26 cellular contexts compared by ENCODE assay signal in genomic region chr9:72911247-72911775, GRCh38.
"Had no signal": no experiment of that assay in that cellular context is flagged by ENCODE, and none has a peak within 500 bp of the region (broad histone marks: within the 10 kb centered on the region; RNA-seq: fewer than 3 reads in every experiment).

No MANE protein-coding gene starts in this region.

- H3K4me1 ChIP-seq: colonic mucosa, esophagus squamous epithelium, foreskin keratinocyte, gastrocnemius medialis, gastroesophageal sphincter had no signal

- H3K9me3 Mint-ChIP-seq: dendritic cell treated with granulocyte-macrophage colony-stimulating factor and Interleukin-4, amounts not matched to agents 40 ng/mL and 50 ng/mL, for 4 days; effector memory CD8-positive, alpha-beta T cell; endodermal cell had no signal

- H3K4me3 Mint-ChIP-seq: dendritic cell treated with granulocyte-macrophage colony-stimulating factor and Interleukin-4, amounts not matched to agents 40 ng/mL and 50 ng/mL, for 4 days; effector memory CD8-positive, alpha-beta T cell; endodermal cell had no signal

- H3K9me3 ChIP-seq: colonic mucosa, esophagus muscularis mucosa, esophagus squamous epithelium, gastrocnemius medialis, gastroesophageal sphincter, heart left ventricle had no signal

- H3K4me1 Mint-ChIP-seq: endodermal cell had no signal

- H3K36me3 ChIP-seq: colonic mucosa, gastrocnemius medialis had no signal

- H3K27me3 ChIP-seq: colonic mucosa, dorsolateral prefrontal cortex, esophagus muscularis mucosa, esophagus squamous epithelium, foreskin keratinocyte, gastrocnemius medialis, gastroesophageal sphincter, heart left ventricle had no signal

- H3K27ac ChIP-seq: colonic mucosa, coronary artery, dorsolateral prefrontal cortex, epithelial cell of prostate, esophagus muscularis mucosa, esophagus squamous epithelium, foreskin keratinocyte, gastrocnemius medialis, gastroesophageal sphincter had no signal

- ATAC-seq: effector memory CD8-positive, alpha-beta T cell; esophagus mucosa; foreskin keratinocyte; gastrocnemius medialis; gastroesophageal sphincter; heart left ventricle had no signal

- DNase-seq: colonic mucosa; dermis blood vessel endothelial cell; dorsolateral prefrontal cortex; effector CD4-positive, alpha-beta T cell; effector CD8-positive, alpha-beta T cell; effector memory CD4-positive, alpha-beta T cell; effector memory CD8-positive, alpha-beta T cell; endodermal cell; erythroblast; esophagus squamous epithelium; foreskin fibroblast; foreskin keratinocyte; gastrocnemius medialis; glutamatergic neuron; head of caudate nucleus; heart left ventricle had no signal

- FAIRE-seq: colon, endometrium, endothelial cell of umbilical vein, frontal cortex had no signal

- H3K4me3 ChIP-seq: colonic mucosa, coronary artery, dorsolateral prefrontal cortex, esophagus muscularis mucosa, esophagus squamous epithelium, gastrocnemius medialis, gastroesophageal sphincter, heart left ventricle had no signal

- H3K27me3 Mint-ChIP-seq: dendritic cell treated with granulocyte-macrophage colony-stimulating factor and Interleukin-4, amounts not matched to agents 40 ng/mL and 50 ng/mL, for 4 days; effector memory CD8-positive, alpha-beta T cell had no signal

- H3K27ac Mint-ChIP-seq: dendritic cell treated with granulocyte-macrophage colony-stimulating factor and Interleukin-4, amounts not matched to agents 40 ng/mL and 50 ng/mL, for 4 days; effector memory CD8-positive, alpha-beta T cell; endodermal cell had no signal
